ENCODE assay signal across 36 cellular contexts in the genomic region with DNA sequence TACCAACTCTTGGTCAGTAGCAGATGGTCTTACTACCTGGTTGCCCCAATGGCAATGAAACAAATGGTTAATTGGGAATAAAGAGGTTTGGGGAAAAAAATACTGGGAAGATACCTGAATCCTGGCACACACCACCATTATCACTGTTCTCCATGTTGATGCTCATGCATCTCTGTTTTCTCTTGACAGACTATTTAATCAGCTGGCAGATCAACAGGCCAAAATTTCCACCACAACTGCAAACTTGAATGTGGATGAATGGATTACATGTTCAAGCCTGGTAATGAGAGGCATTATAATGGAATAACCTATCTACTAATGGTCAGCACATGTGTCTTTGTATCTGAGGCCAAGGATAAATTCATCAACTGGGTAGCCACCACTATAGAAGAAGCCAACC.
"Had no signal": no experiment of that assay in that cellular context is flagged by ENCODE, and none has a peak within 500 bp of the region (broad histone marks: within the 10 kb centered on the region; RNA-seq: fewer than 3 reads in every experiment).

No MANE protein-coding gene starts in this region.

- H3K36me3 ChIP-seq: cardiac muscle cell had no signal

- H3K27me3 ChIP-seq: ascending aorta, cardiac muscle cell, MG63 had no signal

- H3K27me3 Mint-ChIP-seq: activated CD4-positive, alpha-beta memory T cell treated with anti-CD3 and anti-CD28 coated beads, Interleukin-2, amount 10 ng/mL, durations not matched to agents 7 days and 5 days; activated CD8-positive, alpha-beta memory T cell treated with anti-CD3 and anti-CD28 coated beads, Interleukin-2, amount 10 ng/mL, durations not matched to agents 7 days and 5 days; activated naive CD8-positive, alpha-beta T cell treated with anti-CD3 and anti-CD28 coated beads for 36 hours; central memory CD8-positive, alpha-beta T cell had no signal

- DNase-seq: activated CD4-positive, alpha-beta memory T cell treated with anti-CD3 and anti-CD28 coated beads, Interleukin-2, amount 10 ng/mL, durations not matched to agents 7 days and 5 days; activated CD4-positive, alpha-beta T cell treated with anti-CD3 and anti-CD28 coated beads for 1 hour; activated CD4-positive, alpha-beta T cell treated with anti-CD3 and anti-CD28 coated beads for 48 hours; activated CD4-positive, CD25-positive, alpha-beta regulatory T cell; activated CD8-positive, alpha-beta memory T cell treated with anti-CD3 and anti-CD28 coated beads for 24 hours; activated CD8-positive, alpha-beta memory T cell treated with anti-CD3 and anti-CD28 coated beads, Interleukin-2, amount 10 ng/mL, durations not matched to agents 7 days and 5 days; activated CD8-positive, alpha-beta memory T cell treated with anti-CD3 and anti-CD28 coated beads, Interleukin-2, amount 50 U/mL, for 48 hours; activated effector memory CD4-positive, alpha-beta T cell treated with anti-CD3 and anti-CD28 coated beads, Interleukin-2, amount 50 U/mL, for 16 hours; activated naive CD4-positive, alpha-beta T cell; activated naive CD4-positive, alpha-beta T cell treated with anti-CD3 and anti-CD28 coated beads, Interleukin-2, amount 50 U/mL, for 16 hours; activated naive CD8-positive, alpha-beta T cell treated with anti-CD3 and anti-CD28 coated beads for 36 hours; activated T-cell treated with anti-CD3 and anti-CD28 coated beads, Interleukin-2, amount 50 U/mL, for 48 hours; amygdala; Karpas-422; KBM-7; MG63; NCI-H1048; NCI-H1105 treated with DMSO at 0.1 percent for 48 hours; NCI-H1436; NCI-H1694; NCI-H1930; NCI-H2171; NCI-H510A; NCI-H526; NCI-H748 treated with DMSO at 0.1 percent for 48 hours; NK-92 treated with Interleukin-12 subunit alpha and Interleukin-12 subunit beta, amount 100 ng/mL, for 24 hours; PC-3; Right ventricle myocardium superior; SW 1271; T-helper 1 cell; T-helper 2 cell; T-helper 9 cell; WERI-Rb-1 had no signal

- H3K27ac Mint-ChIP-seq: activated CD4-positive, alpha-beta memory T cell treated with anti-CD3 and anti-CD28 coated beads, Interleukin-2, amount 10 ng/mL, durations not matched to agents 7 days and 5 days; activated CD8-positive, alpha-beta memory T cell treated with anti-CD3 and anti-CD28 coated beads, Interleukin-2, amount 10 ng/mL, durations not matched to agents 7 days and 5 days; activated naive CD8-positive, alpha-beta T cell treated with anti-CD3 and anti-CD28 coated beads for 36 hours had no signal

- H3K4me1 Mint-ChIP-seq: activated CD4-positive, alpha-beta memory T cell treated with anti-CD3 and anti-CD28 coated beads, Interleukin-2, amount 10 ng/mL, durations not matched to agents 7 days and 5 days; activated CD8-positive, alpha-beta memory T cell treated with anti-CD3 and anti-CD28 coated beads, Interleukin-2, amount 10 ng/mL, durations not matched to agents 7 days and 5 days; activated naive CD8-positive, alpha-beta T cell treated with anti-CD3 and anti-CD28 coated beads for 36 hours; central memory CD8-positive, alpha-beta T cell had no signal

- H3K4me3 Mint-ChIP-seq: activated CD4-positive, alpha-beta memory T cell treated with anti-CD3 and anti-CD28 coated beads, Interleukin-2, amount 10 ng/mL, durations not matched to agents 7 days and 5 days; activated CD8-positive, alpha-beta memory T cell treated with anti-CD3 and anti-CD28 coated beads, Interleukin-2, amount 10 ng/mL, durations not matched to agents 7 days and 5 days; activated naive CD8-positive, alpha-beta T cell treated with anti-CD3 and anti-CD28 coated beads for 36 hours; central memory CD8-positive, alpha-beta T cell had no signal

- H3K27ac ChIP-seq: ascending aorta, cardiac muscle cell, WERI-Rb-1 had no signal

- H3K4me1 ChIP-seq: ascending aorta had no signal

- H3K4me3 ChIP-seq: ascending aorta, cardiac muscle cell, MG63 had no signal

- ATAC-seq: activated CD8-positive, alpha-beta memory T cell treated with anti-CD3 and anti-CD28 coated beads, Interleukin-2, amount 10 ng/mL, durations not matched to agents 7 days and 5 days; PC-3 had no signal
